ENCODE assay signal across 11 cellular contexts in the genomic region with DNA sequence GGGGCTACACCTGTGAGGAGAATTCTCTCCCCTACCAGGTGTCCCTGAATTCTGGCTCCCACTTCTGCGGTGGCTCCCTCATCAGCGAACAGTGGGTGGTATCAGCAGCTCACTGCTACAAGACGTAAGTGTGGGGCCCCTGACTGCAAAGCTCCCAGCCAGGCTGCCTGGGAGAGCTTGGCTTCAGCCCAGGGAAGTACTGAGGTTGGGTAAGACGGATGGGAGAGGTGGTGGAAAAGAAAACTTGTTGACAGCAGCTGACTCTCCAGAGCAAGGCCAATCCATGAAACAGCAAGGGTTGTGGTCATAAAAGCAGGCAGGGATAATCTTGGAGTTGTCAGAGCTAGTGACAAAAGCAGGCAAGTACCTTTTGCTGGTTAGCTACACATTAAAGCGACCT. TPM values are rescaled to one million over a fixed set of nuclear protein-coding genes. Genes with fewer than 3 reads are reported as not detected.
DNase-seq lines count a peak whose midpoint lies in the region; ATAC-seq and TF ChIP-seq lines count a peak whose summit lies in the region.
"Not testable (repeated sequence)": the region's sequence is repeated elsewhere in the genome, so short reads cannot be mapped to it uniquely, and the experiment has no call there.
"Had no signal": no experiment of that assay in that cellular context is flagged by ENCODE, and none has a peak within 500 bp of the region (broad histone marks: within the 10 kb centered on the region; RNA-seq: fewer than 3 reads in every experiment).

No MANE protein-coding gene starts in this region.

- not testable (repeated sequence) for BruUV-seq in Calu3 (replicated peaks; lab: Mats Ljungman, UMichigan)

- not testable (repeated sequence) for H3K27ac ChIP-seq in SK-N-MC
- peak overlapping the region; percentile 79 to 89 (median 88) for H3K27ac ChIP-seq in body of pancreas

- CTCF ChIA-PET in Calu3 (lab: Charles Lee) = not testable (repeated sequence)

- H3K9me3 Mint-ChIP-seq in Calu3 (ENCODE audit: low read depth, unreplicated experiment) = not testable (repeated sequence)

- not testable (repeated sequence) for TF ChIP-seq CTCF in Calu3 (IDR thresholded peaks at IDR 0.05; ENCODE audit: unreplicated experiment); body of pancreas (IDR thresholded peaks at IDR 0.05); fibroblast of mammary gland (conservative IDR thresholded peaks at IDR 0.05; ENCODE audit: control insufficient read depth, insufficient read depth, low read depth, low read length)

- peaks cover 97% of the 10 kb centered on the region for H3K4me1 ChIP-seq in body of pancreas

- H3K27me3 ChIP-seq in body of pancreas = not testable (repeated sequence)

- peak; percentile 25 for ATAC-seq in body of pancreas

- peaks cover 25% of the 10 kb centered on the region for H3K4me1 Mint-ChIP-seq in Calu3 (ENCODE audit: low read depth, unreplicated experiment)

- peak overlapping the region; percentile 88 for H3K27ac Mint-ChIP-seq in Calu3 (ENCODE audit: unreplicated experiment)

- peak in 1 of 3 donors; percentile 26 for TF ChIP-seq POLR2A in body of pancreas (IDR thresholded peaks at IDR 0.05)

- intact Hi-C loops in Calu3 (cut with micrococcal nuclease; ENCODE audit: unreplicated experiment); body of pancreas (cut with DNase I): not testable (repeated sequence)

- WGBS in body of pancreas, 2 donors = 34 to 36% methylated on average over 5 of the region's 5 CpGs

- not testable (repeated sequence) for H3K9me3 ChIP-seq in SK-N-MC (ENCODE audit: low read depth, low read length); body of pancreas

- not testable (repeated sequence) for H3K27me3 Mint-ChIP-seq in Calu3 (ENCODE audit: unreplicated experiment)

- peaks cover 24% of the 10 kb centered on the region for H3K36me3 Mint-ChIP-seq in Calu3 (ENCODE audit: insufficient read depth, unreplicated experiment)

- not testable (repeated sequence) for H3K9ac ChIP-seq in SK-N-MC (ENCODE audit: insufficient read length)

- peak overlapping the region; percentile 38; the same call in 1 of the 2 replicates for H3K4me3 ChIP-seq in SK-N-MC
- not testable (repeated sequence) for H3K4me3 ChIP-seq in body of pancreas; fibroblast of mammary gland (ENCODE audit: control insufficient read depth, low read depth, low read length)

- not testable (repeated sequence) for H3K36me3 ChIP-seq in SK-N-MC (ENCODE audit: insufficient read depth, low read length); body of pancreas (replicated peaks in 1 of 2; ENCODE audit: insufficient read depth in 1 of 2, low read depth in 2 of 2)

- not testable (repeated sequence) for H3K4me3 Mint-ChIP-seq in Calu3 (ENCODE audit: low read depth, unreplicated experiment)

- DNase-seq in Calu3; SK-N-MC (ENCODE audit: low read depth, low spot score): not testable (repeated sequence)
- DNase-seq in Daoy (ENCODE audit: low read depth) (peak; percentile 25), body of pancreas (peak; percentile 72 to 82 (median 76)), fibroblast of mammary gland (ENCODE audit: low read depth) (peak; percentile 14), iris pigment epithelial cell (ENCODE audit: low read depth) (peak; percentile 23)

RNA-seq across cellular contexts. Expression of a gene that starts 1.3 kb away (rescaled TPM):
- total RNA-seq in Calu3 (2022) (19.0 and 29.5 TPM in 2 replicates), body of pancreas (100 to 1,000 TPM; 526 to 604 TPM)
- 13.5 and 15.2 TPM in 2 replicates for total RNA-seq in Daoy (2014; rRNA removed; shearing (Covaris generic))
- total RNA-seq: A172; B cell; CD4-positive, alpha-beta T cell; CD8-positive, alpha-beta T cell; G401 had no signal

RNA-seq across cellular contexts. Expression of a gene that starts 20.3 kb away (rescaled TPM):
- total RNA-seq in Calu3 (2022) (24.5 and 26.2 TPM in 2 replicates), body of pancreas (10 to 100 TPM; 26.7 to 31.4 TPM)
- total RNA-seq in Daoy (2014; rRNA removed; shearing (Covaris generic)) = 15.1 and 16.1 TPM in 2 replicates

Comparison
In these comparisons a context has a peak if more than half of its experiments do, and no peak if none do; other contexts are left out.
1. RNA of a gene that starts 1.3 kb away (total RNA-seq): 526 to 604 TPM in body of pancreas; 19.0 to 29.5 TPM in Calu3 and 13.5 to 15.2 TPM in Daoy; every median in the first group is over 10 times any median in the second.